ENCODE assay signal across 1 cellular context in the genomic region with DNA sequence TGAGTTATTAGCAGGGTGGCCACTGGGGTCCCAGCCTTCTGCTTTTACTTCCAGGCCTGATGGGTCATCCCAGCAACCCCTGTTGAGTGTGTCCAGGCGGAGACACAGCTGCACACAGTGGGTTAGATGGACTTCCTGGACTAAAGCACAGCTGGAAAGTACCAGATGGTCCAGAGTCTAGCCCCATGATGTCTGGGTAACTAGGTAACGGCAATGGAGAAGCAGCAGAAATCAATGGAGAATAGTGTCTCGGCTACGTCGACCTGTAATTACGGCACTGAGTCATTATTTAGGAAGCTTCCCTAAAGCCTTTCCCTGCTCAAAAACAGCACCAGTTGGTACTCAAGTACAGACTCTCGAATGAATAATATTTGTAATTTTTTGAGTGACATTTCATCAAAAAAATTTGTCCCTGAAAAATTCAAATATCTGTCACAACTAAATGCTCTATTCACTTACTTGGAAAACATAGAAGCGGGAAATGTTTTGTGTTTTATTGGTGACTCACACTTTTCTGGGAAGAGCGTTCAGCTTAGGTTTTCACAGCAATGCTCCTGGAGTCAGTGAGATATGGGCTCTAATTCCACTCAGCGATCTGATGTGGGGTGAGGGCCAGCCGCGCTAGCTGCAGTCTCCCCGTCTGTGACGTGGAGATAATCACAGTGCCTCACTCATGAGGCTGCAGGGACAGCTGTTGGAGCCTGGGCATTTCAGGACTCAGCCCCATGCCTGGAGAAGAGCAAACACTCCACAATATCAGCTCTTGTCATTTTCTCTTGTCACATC.
TF ChIP-seq lines count a peak whose summit lies in the region.

No MANE protein-coding gene starts in this region.

TF ChIP-seq in K562, 482 proteins besides CTCF, POLR2A, EP300 and RAD21 (continued from another document):
- TF ChIP-seq GATA2 (CRISPR knock-in tag; IDR thresholded peaks at IDR 0.05) = peak; percentile 29; the same call in 1 of the 2 replicates
